In genomic region chr11:57763568-57763967, GRCh38 we compare ENCODE assay signal across 8 cellular contexts. TPM values are rescaled to one million over a fixed set of nuclear protein-coding genes. Genes with fewer than 3 reads are reported as not detected.
DNase-seq lines count a peak whose midpoint lies in the region; ATAC-seq and TF ChIP-seq lines count a peak whose summit lies in the region.

No MANE protein-coding gene starts in this region.

- H3K4me1 ChIP-seq in ACC112 (ENCODE audit: control insufficient read depth, insufficient read depth, low read length, unreplicated experiment) (peaks cover 17% of the 10 kb centered on the region), lower lobe of right lung (peaks cover 51% of the 10 kb centered on the region), urinary bladder (ENCODE audit: insufficient read depth) (no peaks in the 10 kb centered on the region)

- H3K27me3 ChIP-seq in ACC112 (ENCODE audit: insufficient read depth, low read length), result no peaks in the 10 kb centered on the region
- H3K27me3 ChIP-seq in lower lobe of right lung (ENCODE audit: low read depth), result no peaks in the 10 kb centered on the region

- H3K27ac ChIP-seq in ACC112 (ENCODE audit: low read depth, low read length) (no peak overlapping the region), cingulate gyrus (ENCODE audit: low read depth, low read length) (peak overlapping the region; percentile 54), lower lobe of right lung (peak overlapping the region; percentile 87), urinary bladder (ENCODE audit: low read depth) (no peak overlapping the region)

- H3K27ac Mint-ChIP-seq in T-helper 2 cell treated with Interferon-gamma antibody and Interleukin-4, amounts not matched to agents 5 μg/mL and 100 μg/mL, for 36 hours, result no peak overlapping the region

- H3K36me3 Mint-ChIP-seq in T-helper 2 cell treated with Interferon-gamma antibody and Interleukin-4, amounts not matched to agents 5 μg/mL and 100 μg/mL, for 36 hours (ENCODE audit: low read depth), result peaks cover 1% of the 10 kb centered on the region

- H3K27me3 Mint-ChIP-seq in T-helper 2 cell treated with Interferon-gamma antibody and Interleukin-4, amounts not matched to agents 5 μg/mL and 100 μg/mL, for 36 hours (ENCODE audit: low read depth), result no peaks in the 10 kb centered on the region

- no peaks in the 10 kb centered on the region for H3K36me3 ChIP-seq in ACC112 (ENCODE audit: insufficient read depth, low read length)
- no peaks in the 10 kb centered on the region for H3K36me3 ChIP-seq in lower lobe of right lung
- no peaks in the 10 kb centered on the region for H3K36me3 ChIP-seq in urinary bladder (ENCODE audit: insufficient read depth)

- intact Hi-C loops in lower lobe of right lung (cut with DNase I), result loop anchor here (5.0 kb wide), 1 partner anchor 39 kb away; no protein-coding TSS in a partner anchor

- DNase-seq in LHCN-M2 (ENCODE audit: low read depth) (peak; percentile 59), lower lobe of right lung (no peak), activated T-cell treated with anti-CD3 and anti-CD28 coated beads for 4 hours (no peak), NOMO-1 (lab: John Stamatoyannopoulos, UW; ENCODE audit: unreplicated experiment in 2 of 2) (no peak)
- DNase-seq in T-helper 2 cell treated with Interferon-gamma antibody and Interleukin-4, amounts not matched to agents 5 μg/mL and 100 μg/mL, for 36 hours (ENCODE audit: low spot score), result no peak

- H3K9me3 ChIP-seq in lower lobe of right lung, result no peaks in the 10 kb centered on the region

- no peaks in the 10 kb centered on the region for H3K9me3 Mint-ChIP-seq in T-helper 2 cell treated with Interferon-gamma antibody and Interleukin-4, amounts not matched to agents 5 μg/mL and 100 μg/mL, for 36 hours

- TF ChIP-seq CTCF in lower lobe of right lung (IDR thresholded peaks at IDR 0.05), result peak; percentile 26

- peaks cover 62% of the 10 kb centered on the region for H3K79me2 ChIP-seq in ACC112 (ENCODE audit: control insufficient read depth, insufficient read depth, low read length, unreplicated experiment)

- H3K4me3 Mint-ChIP-seq in T-helper 2 cell treated with Interferon-gamma antibody and Interleukin-4, amounts not matched to agents 5 μg/mL and 100 μg/mL, for 36 hours, result no peak overlapping the region

- H3K4me3 ChIP-seq in ACC112 (ENCODE audit: low read depth, low read length), result peak overlapping the region; percentile 79
- peak overlapping the region; percentile 63 for H3K4me3 ChIP-seq in lower lobe of right lung
- peak overlapping the region; percentile 42 for H3K4me3 ChIP-seq in urinary bladder (ENCODE audit: low read depth, low read length)

- H2AFZ ChIP-seq in ACC112 (ENCODE audit: low read length, unreplicated experiment), result no peak overlapping the region

- H3K4me1 Mint-ChIP-seq in T-helper 2 cell treated with Interferon-gamma antibody and Interleukin-4, amounts not matched to agents 5 μg/mL and 100 μg/mL, for 36 hours (ENCODE audit: low read depth), result peaks cover 8% of the 10 kb centered on the region

- 9% methylated on average over 1 of the region's 1 CpG for WGBS in urinary bladder

- peak in 1 of 2 donors; percentile 52 for ATAC-seq in lower lobe of right lung

RNA-seq across cellular contexts. Expression of gene CTNND1, which starts 2.0 kb away (rescaled TPM):
- 68.5 and 83.3 TPM in 2 replicates for total RNA-seq in LHCN-M2 (2014; rRNA removed)
- polyA plus RNA-seq in LHCN-M2 (2012), result 53.3 TPM
- 226 TPM for total RNA-seq in lower lobe of right lung
- 176 TPM for total RNA-seq in urinary bladder
- polyA plus RNA-seq in urinary bladder, result 72.8 TPM

RNA-seq across cellular contexts. Expression of gene BTBD18, which starts 11.9 kb away (rescaled TPM):
- not detected in 2 replicates for total RNA-seq in LHCN-M2 (2014; rRNA removed)
- 0.05 TPM for polyA plus RNA-seq in LHCN-M2 (2012)
- total RNA-seq in lower lobe of right lung, result not detected
- total RNA-seq in urinary bladder, result not detected
- polyA plus RNA-seq in urinary bladder, result not detected

RNA-seq across cellular contexts. Expression of gene SELENOH, which starts 22.3 kb away (rescaled TPM):
- total RNA-seq in LHCN-M2 (2014; rRNA removed), result 123 and 183 TPM in 2 replicates
- 237 TPM for polyA plus RNA-seq in LHCN-M2 (2012)
- total RNA-seq in lower lobe of right lung, result 118 TPM
- total RNA-seq in urinary bladder, result 46.4 TPM
- 119 TPM for polyA plus RNA-seq in urinary bladder

RNA-seq across cellular contexts. Expression of gene TMX2, which starts 51.2 kb away (rescaled TPM):
- total RNA-seq in LHCN-M2 (2014; rRNA removed) (105 TPM in 2 replicates), lower lobe of right lung (64.2 TPM), urinary bladder (52.0 TPM)
- polyA plus RNA-seq in LHCN-M2 (2012), result 79.5 TPM
- 68.9 TPM for polyA plus RNA-seq in urinary bladder

RNA-seq across cellular contexts. Expression of gene MED19, which starts 51.6 kb away (rescaled TPM):
- total RNA-seq in LHCN-M2 (2014; rRNA removed) (27.2 and 35.0 TPM in 2 replicates), lower lobe of right lung (12.0 TPM), urinary bladder (13.4 TPM)
- polyA plus RNA-seq in LHCN-M2 (2012), result 29.4 TPM
- polyA plus RNA-seq in urinary bladder, result 15.3 TPM

Comparison
In these comparisons a context has a peak if more than half of its experiments do, and no peak if none do; other contexts are left out.
1. H3K27ac ChIP-seq: peak in cingulate gyrus (single experiment) and lower lobe of right lung (single experiment); none in ACC112 (single experiment) and urinary bladder (single experiment).
2. Peak in every context shown above with its lines, with median percentiles within 50 percentile points of each other: H3K4me3 ChIP-seq.